ENCODE assay signal across 16 cellular contexts in genomic region chr7:101115215-101115614, GRCh38. TPM values are rescaled to one million over a fixed set of nuclear protein-coding genes. Genes with fewer than 3 reads are reported as not detected.
"Had no signal": no experiment of that assay in that cellular context is flagged by ENCODE, and none has a peak within 500 bp of the region (broad histone marks: within the 10 kb centered on the region; RNA-seq: fewer than 3 reads in every experiment).

No MANE protein-coding gene starts in this region.

- H3K9me3 ChIP-seq: esophagus muscularis mucosa, left ventricle myocardium inferior, mucosa of descending colon, neutrophil, right atrium auricular region had no signal

- H3K27ac ChIP-seq: cardiac muscle cell, esophagus muscularis mucosa, left ventricle myocardium inferior, neutrophil, WERI-Rb-1 had no signal

- H3K4me3 ChIP-seq: cardiac muscle cell, esophagus muscularis mucosa, left ventricle myocardium inferior, mucosa of descending colon, right atrium auricular region, skin epidermis had no signal

- H3K27me3 ChIP-seq: cardiac muscle cell, esophagus muscularis mucosa, right atrium auricular region had no signal

- ATAC-seq: activated naive CD8-positive, alpha-beta T cell treated with anti-CD3 and anti-CD28 coated beads, Interleukin-2, amount 50 U/mL, for 24 hours; naive thymus-derived CD4-positive, alpha-beta T cell; stimulated activated naive CD8-positive, alpha-beta T cell treated with anti-CD3 and anti-CD28 coated beads, Interleukin-15, Interleukin-2, amounts not matched to agents 100 U/mL and 50 U/mL, for 24 hours; T-helper 17 cell had no signal

- DNase-seq: activated CD4-positive, alpha-beta T cell treated with anti-CD3 and anti-CD28 coated beads, Interleukin-2, amount 50 U/mL, for 48 hours; activated naive CD4-positive, alpha-beta T cell treated with anti-CD3 and anti-CD28 coated beads for 36 hours; activated naive CD8-positive, alpha-beta T cell treated with anti-CD3 and anti-CD28 coated beads, Interleukin-2, amount 50 U/mL, for 24 hours; activated T-cell treated with anti-CD3 and anti-CD28 coated beads, Interleukin-2, amount 50 U/mL, for 1 hour; left ventricle myocardium inferior; mucosa of descending colon; naive thymus-derived CD4-positive, alpha-beta T cell; stimulated activated CD4-positive, alpha-beta T cell treated with anti-CD3 and anti-CD28 coated beads, Interleukin-4, amount 100 ng/mL, for 24 hours; stimulated activated naive CD8-positive, alpha-beta T cell treated with anti-CD3 and anti-CD28 coated beads, Interleukin-15, Interleukin-2, amounts not matched to agents 100 U/mL and 50 U/mL, for 24 hours; T-helper 17 cell; WERI-Rb-1 had no signal

- H3K36me3 ChIP-seq: cardiac muscle cell, esophagus muscularis mucosa, left ventricle myocardium inferior, neutrophil, right atrium auricular region, WERI-Rb-1 had no signal

RNA-seq across cellular contexts. Expression of gene SERPINE1, which starts 11.7 kb away (rescaled TPM):
- polyA plus RNA-seq: naive thymus-derived CD4-positive, alpha-beta T cell had no signal

RNA-seq across cellular contexts. Expression of gene VGF, which starts 50.2 kb away (rescaled TPM):
- total RNA-seq: activated naive CD4-positive, alpha-beta T cell treated with anti-CD3 and anti-CD28 coated beads for 36 hours; left ventricle myocardium inferior; right atrium auricular region; T-helper 17 cell had no signal
- polyA plus RNA-seq: naive thymus-derived CD4-positive, alpha-beta T cell had no signal
